ENCODE assay signal across 1 cellular context in genomic region chr16:70653809-70654771, GRCh38.
TF ChIP-seq lines count a peak whose summit lies in the region.

No MANE protein-coding gene starts in this region.

TF ChIP-seq in GM12878, 131 proteins besides CTCF, POLR2A, EP300 and RAD21 (continued from another document):
- TF ChIP-seq MXI1 (IDR thresholded peaks at IDR 0.05; ENCODE audit: low read depth, low read length) (0 out of 2 replicates have a peak, but pooled peaks have one; percentile 22), IRF4 (IDR thresholded peaks at IDR 0.05; ENCODE audit: low read depth, low read length) (no peak), ZNF384 (IDR thresholded peaks at IDR 0.05; ENCODE audit: borderline replicate concordance, low read depth, low read length) (peak; percentile 83), FOXK2 (IDR thresholded peaks at IDR 0.05) (no peak), RCOR1 (conservative IDR thresholded peaks at IDR 0.05; ENCODE audit: low read depth, low read length) (no peak), DPF2 (IDR thresholded peaks at IDR 0.05) (no peak), SIN3A (IDR thresholded peaks at IDR 0.05; ENCODE audit: low read depth, low read length) (no peak), RAD51 (IDR thresholded peaks at IDR 0.05) (peak; percentile 58; the same call in 1 of the 2 replicates), E2F8 (IDR thresholded peaks at IDR 0.05; ENCODE audit: low read depth, partially characterized antibody) (no peak), SMC3 (IDR thresholded peaks at IDR 0.05; ENCODE audit: borderline replicate concordance, low read length) (peak; percentile 81), USF2 (IDR thresholded peaks at IDR 0.05; ENCODE audit: borderline replicate concordance, low read depth, low read length) (no peak), NRF1 (conservative IDR thresholded peaks at IDR 0.05; ENCODE audit: low read depth, low read length) (no peak), HDAC2 (IDR thresholded peaks at IDR 0.05) (no peak), NR2C2 (IDR thresholded peaks at IDR 0.05; ENCODE audit: borderline replicate concordance, control insufficient read depth, insufficient read length, low read depth) (no peak), CREM (IDR thresholded peaks at IDR 0.05; ENCODE audit: low read depth) (no peak), CEBPB (IDR thresholded peaks at IDR 0.05; ENCODE audit: borderline replicate concordance in 1 of 2, low read depth in 2 of 2, low read length in 2 of 2) (no peak), JUND (IDR thresholded peaks at IDR 0.05; ENCODE audit: low read depth, low read length) (no peak)
- TF ChIP-seq, protein P1, sequence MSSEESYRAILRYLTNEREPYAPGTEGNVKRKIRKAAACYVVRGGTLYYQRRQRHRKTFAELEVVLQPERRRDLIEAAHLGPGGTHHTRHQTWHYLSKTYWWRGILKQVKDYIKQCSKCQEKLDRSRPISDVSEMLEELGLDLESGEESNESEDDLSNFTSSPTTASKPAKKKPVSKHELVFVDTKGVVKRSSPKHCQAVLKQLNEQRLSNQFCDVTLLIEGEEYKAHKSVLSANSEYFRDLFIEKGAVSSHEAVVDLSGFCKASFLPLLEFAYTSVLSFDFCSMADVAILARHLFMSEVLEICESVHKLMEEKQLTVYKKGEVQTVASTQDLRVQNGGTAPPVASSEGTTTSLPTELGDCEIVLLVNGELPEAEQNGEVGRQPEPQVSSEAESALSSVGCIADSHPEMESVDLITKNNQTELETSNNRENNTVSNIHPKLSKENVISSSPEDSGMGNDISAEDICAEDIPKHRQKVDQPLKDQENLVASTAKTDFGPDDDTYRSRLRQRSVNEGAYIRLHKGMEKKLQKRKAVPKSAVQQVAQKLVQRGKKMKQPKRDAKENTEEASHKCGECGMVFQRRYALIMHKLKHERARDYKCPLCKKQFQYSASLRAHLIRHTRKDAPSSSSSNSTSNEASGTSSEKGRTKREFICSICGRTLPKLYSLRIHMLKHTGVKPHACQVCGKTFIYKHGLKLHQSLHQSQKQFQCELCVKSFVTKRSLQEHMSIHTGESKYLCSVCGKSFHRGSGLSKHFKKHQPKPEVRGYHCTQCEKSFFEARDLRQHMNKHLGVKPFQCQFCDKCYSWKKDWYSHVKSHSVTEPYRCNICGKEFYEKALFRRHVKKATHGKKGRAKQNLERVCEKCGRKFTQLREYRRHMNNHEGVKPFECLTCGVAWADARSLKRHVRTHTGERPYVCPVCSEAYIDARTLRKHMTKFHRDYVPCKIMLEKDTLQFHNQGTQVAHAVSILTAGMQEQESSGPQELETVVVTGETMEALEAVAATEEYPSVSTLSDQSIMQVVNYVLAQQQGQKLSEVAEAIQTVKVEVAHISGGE (CRISPR knock-in tag; IDR thresholded peaks at IDR 0.05), result no peak
- TF ChIP-seq, protein P2, sequence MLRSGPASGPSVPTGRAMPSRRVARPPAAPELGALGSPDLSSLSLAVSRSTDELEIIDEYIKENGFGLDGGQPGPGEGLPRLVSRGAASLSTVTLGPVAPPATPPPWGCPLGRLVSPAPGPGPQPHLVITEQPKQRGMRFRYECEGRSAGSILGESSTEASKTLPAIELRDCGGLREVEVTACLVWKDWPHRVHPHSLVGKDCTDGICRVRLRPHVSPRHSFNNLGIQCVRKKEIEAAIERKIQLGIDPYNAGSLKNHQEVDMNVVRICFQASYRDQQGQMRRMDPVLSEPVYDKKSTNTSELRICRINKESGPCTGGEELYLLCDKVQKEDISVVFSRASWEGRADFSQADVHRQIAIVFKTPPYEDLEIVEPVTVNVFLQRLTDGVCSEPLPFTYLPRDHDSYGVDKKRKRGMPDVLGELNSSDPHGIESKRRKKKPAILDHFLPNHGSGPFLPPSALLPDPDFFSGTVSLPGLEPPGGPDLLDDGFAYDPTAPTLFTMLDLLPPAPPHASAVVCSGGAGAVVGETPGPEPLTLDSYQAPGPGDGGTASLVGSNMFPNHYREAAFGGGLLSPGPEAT (IDR thresholded peaks at IDR 0.05; ENCODE audit: low read depth), result no peak
- TF ChIP-seq, protein P3, sequence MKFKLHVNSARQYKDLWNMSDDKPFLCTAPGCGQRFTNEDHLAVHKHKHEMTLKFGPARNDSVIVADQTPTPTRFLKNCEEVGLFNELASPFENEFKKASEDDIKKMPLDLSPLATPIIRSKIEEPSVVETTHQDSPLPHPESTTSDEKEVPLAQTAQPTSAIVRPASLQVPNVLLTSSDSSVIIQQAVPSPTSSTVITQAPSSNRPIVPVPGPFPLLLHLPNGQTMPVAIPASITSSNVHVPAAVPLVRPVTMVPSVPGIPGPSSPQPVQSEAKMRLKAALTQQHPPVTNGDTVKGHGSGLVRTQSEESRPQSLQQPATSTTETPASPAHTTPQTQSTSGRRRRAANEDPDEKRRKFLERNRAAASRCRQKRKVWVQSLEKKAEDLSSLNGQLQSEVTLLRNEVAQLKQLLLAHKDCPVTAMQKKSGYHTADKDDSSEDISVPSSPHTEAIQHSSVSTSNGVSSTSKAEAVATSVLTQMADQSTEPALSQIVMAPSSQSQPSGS (IDR thresholded peaks at IDR 0.05; ENCODE audit: low read length), result no peak
